ENCODE assay signal across 16 cellular contexts in the genomic region with DNA sequence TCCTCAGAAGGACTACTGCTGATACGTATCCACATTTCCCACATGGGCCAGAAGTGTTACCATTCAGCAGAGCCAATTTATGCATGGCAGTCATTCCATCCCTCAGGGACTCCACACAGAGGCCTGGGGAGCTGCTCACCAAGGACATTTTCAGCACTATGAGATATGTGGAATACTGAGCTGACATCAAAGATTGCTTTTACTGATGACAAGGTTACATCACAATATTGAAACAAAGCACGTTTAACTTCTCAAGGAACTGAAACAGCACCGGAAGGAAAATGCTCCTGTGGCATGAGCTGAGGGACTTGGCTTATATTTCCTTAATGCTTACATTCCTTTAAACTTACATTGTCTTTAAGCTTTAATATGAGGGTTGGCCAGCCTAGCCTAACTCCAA.
"Had no signal": no experiment of that assay in that cellular context is flagged by ENCODE, and none has a peak within 500 bp of the region (broad histone marks: within the 10 kb centered on the region; RNA-seq: fewer than 3 reads in every experiment).

No MANE protein-coding gene starts in this region.

- H3K4me2 ChIP-seq: smooth muscle cell had no signal

- H3K27ac ChIP-seq: foreskin keratinocyte, left lung, lower lobe of right lung, pancreas, tibial nerve, upper lobe of right lung had no signal

- H3K4me1 ChIP-seq: foreskin keratinocyte, left lung, lower lobe of right lung, pancreas, tibial nerve, upper lobe of right lung had no signal

- ATAC-seq: esophagus mucosa; foreskin keratinocyte; left lung; lower lobe of right lung; natural killer cell treated with Interleukin-12 subunit alpha and Interleukin-12 subunit beta and Interleukin-15 and Interleukin-18, amount 100 ng/mL, for 72 hours; pancreas; right cardiac atrium; stimulated activated memory B cell treated with anti-CD40 and anti-IgM and Interleukin-4, amounts not matched to agents 10 μg/mL and 1 μg/mL and 100 μg/mL, for 72 hours; upper lobe of right lung had no signal

- H3K36me3 ChIP-seq: left lung, lower lobe of right lung, pancreas, tibial nerve, upper lobe of right lung had no signal

- H3K9me3 ChIP-seq: lower lobe of right lung, pancreas, tibial nerve, upper lobe of right lung had no signal

- H3K4me3 ChIP-seq: left lung, lower lobe of right lung, pancreas, smooth muscle cell, tibial nerve, upper lobe of right lung had no signal

- H3K27me3 ChIP-seq: foreskin keratinocyte, left lung, pancreas, tibial nerve, upper lobe of right lung had no signal

- DNase-seq: effector memory CD4-positive, alpha-beta T cell; foreskin keratinocyte; immature natural killer cell; left lung; lower lobe of right lung; midbrain; occipital lobe; pancreas; right cardiac atrium; stimulated activated CD4-positive, alpha-beta T cell treated with anti-CD3 and anti-CD28 coated beads, Interleukin-4, amount 100 ng/mL, for 24 hours; upper lobe of right lung had no signal
